8 cellular contexts compared by ENCODE assay signal in genomic region chr2:100381240-100381639, GRCh38. TPM values are rescaled to one million over a fixed set of nuclear protein-coding genes. Genes with fewer than 3 reads are reported as not detected.
DNase-seq lines count a peak whose midpoint lies in the region; TF ChIP-seq lines count a peak whose summit lies in the region.

No MANE protein-coding gene starts in this region.

- no peak overlapping the region for H3K4me3 ChIP-seq in ascending aorta
- no peak overlapping the region for H3K4me3 ChIP-seq in spleen

- H3K36me3 ChIP-seq in ascending aorta (no peaks in the 10 kb centered on the region), spleen (no peaks in the 10 kb centered on the region)

- no peaks in the 10 kb centered on the region for H3K36me3 Mint-ChIP-seq in T-helper 2 cell treated with Interferon-gamma antibody and Interleukin-4, amounts not matched to agents 5 μg/mL and 100 μg/mL, for 36 hours (ENCODE audit: low read depth)

- H3K27ac Mint-ChIP-seq in T-helper 2 cell treated with Interferon-gamma antibody and Interleukin-4, amounts not matched to agents 5 μg/mL and 100 μg/mL, for 36 hours, result no peak overlapping the region

- H3K27me3 Mint-ChIP-seq in T-helper 2 cell treated with Interferon-gamma antibody and Interleukin-4, amounts not matched to agents 5 μg/mL and 100 μg/mL, for 36 hours (ENCODE audit: low read depth), result peaks cover 14% of the 10 kb centered on the region

- peak; percentile 95 for DNase-seq in DMS53 treated with DMSO at 0.1 percent for 48 hours (lab: John Stamatoyannopoulos, UW; ENCODE audit: unreplicated experiment)
- DNase-seq in H4 (ENCODE audit: low spot score), result peak; percentile 65
- peak; percentile 70 for DNase-seq in NCI-H146 treated with DMSO at 0.1 percent for 48 hours (lab: John Stamatoyannopoulos, UW; ENCODE audit: unreplicated experiment)
- DNase-seq in T-helper 2 cell treated with Interferon-gamma antibody and Interleukin-4, amounts not matched to agents 5 μg/mL and 100 μg/mL, for 36 hours (ENCODE audit: low spot score), result peak; percentile 55
- peak in 1 of 2 donors; percentile 82 for DNase-seq in ascending aorta (ENCODE audit: low spot score in 2 of 2)
- peak; percentile 84 for DNase-seq in iPS DF 4.7 (ENCODE audit: extremely low read depth, low spot score)
- peak; percentile 71 for DNase-seq in spleen
- DNase-seq in 8988T, result no peak

- H3K27me3 ChIP-seq in ascending aorta (no peaks in the 10 kb centered on the region), spleen (replicated peaks in 1 of 7) (no peaks in the 10 kb centered on the region)

- H3K4me3 Mint-ChIP-seq in T-helper 2 cell treated with Interferon-gamma antibody and Interleukin-4, amounts not matched to agents 5 μg/mL and 100 μg/mL, for 36 hours, result no peak overlapping the region

- H3K27ac ChIP-seq in ascending aorta (no peak overlapping the region), spleen (no peak overlapping the region)

- no peak for TF ChIP-seq POLR2A in spleen (IDR thresholded peaks at IDR 0.05)

- H3K4me1 Mint-ChIP-seq in T-helper 2 cell treated with Interferon-gamma antibody and Interleukin-4, amounts not matched to agents 5 μg/mL and 100 μg/mL, for 36 hours (ENCODE audit: low read depth), result peaks cover 4% of the 10 kb centered on the region

- WGBS in spleen, 5 donors, result 34 to 46% (median 36%) methylated on average over 4 of the region's 4 CpGs

- intact Hi-C loops in ascending aorta (cut with DNase I), result loop anchor here (2.0 kb wide), 1 partner anchor 118 kb away; no protein-coding TSS in a partner anchor
- intact Hi-C loops in spleen (cut with DNase I; ENCODE audit: low total_unique reads), result loop anchor here (5.0 kb wide), 1 partner anchor 109 kb away; no protein-coding TSS in a partner anchor

- TF ChIP-seq CTCF in ascending aorta (IDR thresholded peaks at IDR 0.05) (peak; percentile 64 to 84 (median 65)), spleen (IDR thresholded peaks at IDR 0.05 in 8 of 11, conservative IDR thresholded peaks at IDR 0.05 in 3 of 11) (peak; percentile 60 to 88 (median 82))

- no peaks in the 10 kb centered on the region for H3K9me3 Mint-ChIP-seq in T-helper 2 cell treated with Interferon-gamma antibody and Interleukin-4, amounts not matched to agents 5 μg/mL and 100 μg/mL, for 36 hours

- H3K9me3 ChIP-seq in ascending aorta (no peaks in the 10 kb centered on the region), spleen (no peaks in the 10 kb centered on the region)

- H3K4me1 ChIP-seq in ascending aorta (no peaks in the 10 kb centered on the region), spleen (peaks cover 0 to 3% (median 0%) of the 10 kb centered on the region in 6 donors)

RNA-seq across cellular contexts. Expression of gene CHST10, which starts 36.2 kb away (rescaled TPM):
- 13.4 and 14.9 TPM in 2 replicates for total RNA-seq in H4 (2014; rRNA removed; shearing (Covaris generic))
- 4.9 TPM for total RNA-seq in ascending aorta
- 1 to 10 TPM; 4.7 to 9.7 (median 6.9) TPM for total RNA-seq in spleen
- 1 to 10 TPM; 4.0 to 5.7 (median 5.4) TPM for polyA plus RNA-seq in spleen

RNA-seq across cellular contexts. Expression of gene LONRF2, which starts 58.9 kb away (rescaled TPM):
- 0.51 and 1.2 TPM in 2 replicates for total RNA-seq in H4 (2014; rRNA removed; shearing (Covaris generic))
- total RNA-seq in ascending aorta (7.6 TPM), spleen (1 to 10 TPM; 1.1 to 4.9 (median 2.3) TPM)
- polyA plus RNA-seq in spleen, result under 1 TPM; 0.11 to 0.26 (median 0.17) TPM
